ENCODE assay signal across 21 cellular contexts in the genomic region with DNA sequence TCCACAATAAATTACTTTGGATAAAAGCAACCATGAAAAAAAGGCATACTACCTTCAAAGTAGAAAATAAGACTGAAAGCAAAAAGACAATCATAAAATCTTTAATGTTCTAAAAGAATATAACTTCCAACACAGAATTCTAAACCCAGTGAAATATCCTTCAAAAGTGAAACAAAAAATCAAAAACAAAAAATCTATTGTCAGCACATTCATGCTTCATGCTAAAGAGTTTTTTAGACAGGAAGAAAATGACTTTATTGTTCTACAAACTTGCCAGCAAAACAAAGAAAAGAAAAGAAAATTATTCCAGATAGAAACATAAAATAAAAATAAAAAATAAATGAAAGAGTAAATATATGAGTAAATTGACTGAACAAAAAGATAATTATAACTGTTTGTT.
DNase-seq lines count a peak whose midpoint lies in the region; ATAC-seq, FAIRE-seq and TF ChIP-seq lines count a peak whose summit lies in the region.
"Had no signal": no experiment of that assay in that cellular context is flagged by ENCODE, and none has a peak within 500 bp of the region (broad histone marks: within the 10 kb centered on the region; RNA-seq: fewer than 3 reads in every experiment).

No MANE protein-coding gene starts in this region.

- no peak overlapping the region for H3K9ac ChIP-seq in HepG2 (ENCODE audit: insufficient read depth, low read depth, low read length)
- H3K9ac ChIP-seq: BLaER1 treated with 17β-estradiol and CSF1 and Interleukin-3, amounts not matched to agents 10 nM and 100 nM had no signal

- in situ Hi-C loops in HepG2 (cut with HindIII; ENCODE audit: extremely low pct_ligation_motif_present, low pct_unique_long_range_greater_than_20kb): no loop called here

- CTCF ChIA-PET in HepG2 (lab: Yijun Ruan, JAX; ENCODE audit: low intra/inter-chr PET ratio, low total read pairs): no interaction called here
- CTCF ChIA-PET in activated CD4-positive, alpha-beta memory T cell treated with anti-CD3 and anti-CD28 coated beads, Interleukin-2, amount 10 ng/mL, durations not matched to agents 7 days and 5 days (lab: Charles Lee): no interaction called here

- TF ChIP-seq CTCF in HepG2 (CRISPR knock-in tag; IDR thresholded peaks at IDR 0.05) (no peak), right lobe of liver (IDR thresholded peaks at IDR 0.05) (no peak), pancreas (IDR thresholded peaks at IDR 0.05) (no peak)

- FAIRE-seq in HepG2 (lab: Jason Lieb, UNC) (no peak), colon (lab: Jason Lieb, UNC) (peak; percentile 64), pancreas (lab: Jason Lieb, UNC) (peak; percentile 32)
- FAIRE-seq: A549, D721Med, G401.6, GM12891 had no signal

- H3K4me1 ChIP-seq in HepG2 (ENCODE audit: insufficient read depth, low read length) (no peaks in the 10 kb centered on the region), right lobe of liver (no peaks in the 10 kb centered on the region), pancreas (no peaks in the 10 kb centered on the region)
- H3K4me1 ChIP-seq: A549; BLaER1 treated with 17β-estradiol and CSF1 and Interleukin-3, amounts not matched to agents 10 nM and 100 nM; Caco-2 had no signal

- H3K9me3 ChIP-seq in HepG2 (ENCODE audit: low read length) (peaks cover 42% of the 10 kb centered on the region), right lobe of liver (no peaks in the 10 kb centered on the region), pancreas (no peaks in the 10 kb centered on the region)
- H3K9me3 ChIP-seq: Caco-2 had no signal

- no peaks in the 10 kb centered on the region for H3K36me3 ChIP-seq in HepG2 (replicated peaks in 1 of 2; ENCODE audit: control insufficient read depth in 1 of 2, insufficient read depth in 2 of 2, low read length in 2 of 2)
- no peaks in the 10 kb centered on the region for H3K36me3 ChIP-seq in right lobe of liver
- H3K36me3 ChIP-seq in pancreas: no peaks in the 10 kb centered on the region
- H3K36me3 ChIP-seq: BLaER1 treated with 17β-estradiol and CSF1 and Interleukin-3, amounts not matched to agents 10 nM and 100 nM had no signal

- H3K27me3 Mint-ChIP-seq in activated CD4-positive, alpha-beta memory T cell treated with anti-CD3 and anti-CD28 coated beads, Interleukin-2, amount 10 ng/mL, durations not matched to agents 7 days and 5 days: no peaks in the 10 kb centered on the region
- H3K27me3 Mint-ChIP-seq: CD4-positive, alpha-beta T cell had no signal

- H3K27ac Mint-ChIP-seq in activated CD4-positive, alpha-beta memory T cell treated with anti-CD3 and anti-CD28 coated beads, Interleukin-2, amount 10 ng/mL, durations not matched to agents 7 days and 5 days: no peak overlapping the region
- H3K27ac Mint-ChIP-seq: B cell; CD4-positive, alpha-beta T cell; CD8-positive, alpha-beta T cell had no signal

- no peaks in the 10 kb centered on the region for H3K79me2 ChIP-seq in HepG2 (ENCODE audit: insufficient read depth, low read length)

- POLR2A ChIA-PET in HepG2 (lab: Yijun Ruan, JAX): no interaction called here
- POLR2A ChIA-PET in activated CD4-positive, alpha-beta memory T cell treated with anti-CD3 and anti-CD28 coated beads, Interleukin-2, amount 10 ng/mL, durations not matched to agents 7 days and 5 days (lab: Charles Lee): no interaction called here

- no peak for DNase-seq in HepG2 (ENCODE audit: low spot score)
- no peak for DNase-seq in right lobe of liver
- DNase-seq in pancreas: no peak
- no peak for DNase-seq in effector CD8-positive, alpha-beta T cell (lab: John Stamatoyannopoulos, UW)
- DNase-seq in activated CD4-positive, alpha-beta memory T cell treated with anti-CD3 and anti-CD28 coated beads, Interleukin-2, amount 10 ng/mL, durations not matched to agents 7 days and 5 days: no peak
- DNase-seq: AML-193; Caco-2; Calu3; CD4-positive, alpha-beta T cell; CD8-positive, alpha-beta T cell; DMS79 treated with DMSO at 0.1 percent for 48 hours; GF-D8 had no signal

- H4K20me1 ChIP-seq in HepG2 (ENCODE audit: insufficient read depth, low read length): no peaks in the 10 kb centered on the region
- H4K20me1 ChIP-seq: BLaER1 treated with 17β-estradiol and CSF1 and Interleukin-3, amounts not matched to agents 10 nM and 100 nM had no signal

- H3K4me3 ChIP-seq in HepG2 (replicated peaks in 1 of 3; ENCODE audit: insufficient read depth in 1 of 3, low read depth in 2 of 3, low read length in 3 of 3): no peak overlapping the region
- H3K4me3 ChIP-seq in right lobe of liver: no peak overlapping the region
- no peak overlapping the region for H3K4me3 ChIP-seq in pancreas
- H3K4me3 ChIP-seq: A549; BLaER1 treated with 17β-estradiol and CSF1 and Interleukin-3, amounts not matched to agents 10 nM and 100 nM had no signal

- intact Hi-C loops in HepG2 (cut with micrococcal nuclease; ENCODE audit: unreplicated experiment) (no loop called here), right lobe of liver (cut with DNase I) (no loop called here), pancreas (cut with DNase I) (no loop called here)

- BruUV-seq in HepG2 (replicated peaks; lab: Mats Ljungman, UMichigan): no TSS peak

- ATAC-seq in HepG2 (no peak), right lobe of liver (no peak), pancreas (no peak)
- ATAC-seq: A549; CD8-positive, alpha-beta T cell had no signal

- no peak overlapping the region for H3K27ac ChIP-seq in HepG2 (ENCODE audit: extremely low read length, insufficient read depth, low read length)
- H3K27ac ChIP-seq in right lobe of liver: no peak overlapping the region
- no peak overlapping the region for H3K27ac ChIP-seq in pancreas
- H3K27ac ChIP-seq: 22Rv1; A549; BLaER1 treated with 17β-estradiol and CSF1 and Interleukin-3, amounts not matched to agents 10 nM and 100 nM; C4-2B had no signal

- no peak overlapping the region for H3K4me3 Mint-ChIP-seq in activated CD4-positive, alpha-beta memory T cell treated with anti-CD3 and anti-CD28 coated beads, Interleukin-2, amount 10 ng/mL, durations not matched to agents 7 days and 5 days
- H3K4me3 Mint-ChIP-seq: B cell; CD4-positive, alpha-beta T cell; CD8-positive, alpha-beta T cell had no signal

- peaks cover 7% of the 10 kb centered on the region for H3K9me3 Mint-ChIP-seq in activated CD4-positive, alpha-beta memory T cell treated with anti-CD3 and anti-CD28 coated beads, Interleukin-2, amount 10 ng/mL, durations not matched to agents 7 days and 5 days

- no peaks in the 10 kb centered on the region for H3K4me1 Mint-ChIP-seq in activated CD4-positive, alpha-beta memory T cell treated with anti-CD3 and anti-CD28 coated beads, Interleukin-2, amount 10 ng/mL, durations not matched to agents 7 days and 5 days
- H3K4me1 Mint-ChIP-seq: B cell had no signal

- no peak for TF ChIP-seq RAD21 in HepG2 (CRISPR knock-in tag; IDR thresholded peaks at IDR 0.05)

- TF ChIP-seq EP300 in HepG2 (IDR thresholded peaks at IDR 0.05; ENCODE audit: low read depth in 2 of 2, low read length in 2 of 2) (no peak), HepG2 (CRISPR knock-in tag; IDR thresholded peaks at IDR 0.05; ENCODE audit: borderline replicate concordance) (no peak)

- H2AFZ ChIP-seq in HepG2 (ENCODE audit: low read length): no peak overlapping the region

- no peaks in the 10 kb centered on the region for H3K36me3 Mint-ChIP-seq in activated CD4-positive, alpha-beta memory T cell treated with anti-CD3 and anti-CD28 coated beads, Interleukin-2, amount 10 ng/mL, durations not matched to agents 7 days and 5 days (ENCODE audit: low read depth)
- H3K36me3 Mint-ChIP-seq: CD8-positive, alpha-beta T cell had no signal

- TF ChIP-seq POLR2A in HepG2 (IDR thresholded peaks at IDR 0.05; ENCODE audit: insufficient read depth in 1 of 2, low read depth in 2 of 2, low read length in 2 of 2) (no peak), right lobe of liver (IDR thresholded peaks at IDR 0.05) (no peak)

- H3K27me3 ChIP-seq in HepG2 (ENCODE audit: control insufficient read depth in 1 of 2, insufficient read depth in 2 of 2, low read length in 2 of 2) (no peaks in the 10 kb centered on the region), right lobe of liver (no peaks in the 10 kb centered on the region), pancreas (no peaks in the 10 kb centered on the region)
- H3K27me3 ChIP-seq: BLaER1 treated with 17β-estradiol and CSF1 and Interleukin-3, amounts not matched to agents 10 nM and 100 nM had no signal

- no peak overlapping the region for H3K4me2 ChIP-seq in HepG2 (ENCODE audit: low read depth, low read length)
- H3K4me2 ChIP-seq: A549; BLaER1 treated with 17β-estradiol and CSF1 and Interleukin-3, amounts not matched to agents 10 nM and 100 nM had no signal

TF ChIP-seq in HepG2, 621 proteins besides CTCF, POLR2A, EP300 and RAD21 (continues in another document):
- TF ChIP-seq FOXA3 (CRISPR knock-in tag; IDR thresholded peaks at IDR 0.05): no peak
- TF ChIP-seq MAFK (conservative IDR thresholded peaks at IDR 0.05 in 1 of 2, IDR thresholded peaks at IDR 0.05 in 1 of 2; ENCODE audit: low read length in 2 of 2): peak; percentile 9 to 32; a peak in 1 of 4 replicates
- no peak for TF ChIP-seq SOX13 (IDR thresholded peaks at IDR 0.05)
- TF ChIP-seq SOX13 (CRISPR knock-in tag; conservative IDR thresholded peaks at IDR 0.05 in 1 of 2, IDR thresholded peaks at IDR 0.05 in 1 of 2): no peak
